8 cellular contexts compared by ENCODE assay signal in genomic region chr19:38917921-38918491, GRCh38. TPM values are rescaled to one million over a fixed set of nuclear protein-coding genes. Genes with fewer than 3 reads are reported as not detected.
DNase-seq lines count a peak whose midpoint lies in the region; ATAC-seq and TF ChIP-seq lines count a peak whose summit lies in the region.

No MANE protein-coding gene starts in this region.

- H3K79me2 ChIP-seq in SK-N-SH (ENCODE audit: insufficient read depth), result no peaks in the 10 kb centered on the region

- H3K4me2 ChIP-seq in SK-N-SH, result no peak overlapping the region

- DNase-seq in COLO668 (lab: John Stamatoyannopoulos, UW; ENCODE audit: unreplicated experiment), result peak; percentile 14
- peak; percentile 26 for DNase-seq in HK-2 (ENCODE audit: unreplicated experiment)
- peak; percentile 65 for DNase-seq in SK-N-SH
- peak; percentile 24 for DNase-seq in iris pigment epithelial cell (ENCODE audit: low read depth)
- DNase-seq in ecto neural progenitor cell (ENCODE audit: low spot score), result no peak
- no peak for DNase-seq in GM20000 (ENCODE audit: low spot score)
- no peak for DNase-seq in GF-D8 (lab: John Stamatoyannopoulos, UW)

- H3K4me1 ChIP-seq in SK-N-SH (ENCODE audit: control insufficient read depth in 1 of 2, insufficient read depth in 2 of 2, low read depth in 1 of 2, low read length in 1 of 2), result peaks cover 0 to 10% of the 10 kb centered on the region in 2 experiments; a peak in 1 of 4 replicates

- H4K20me1 ChIP-seq in SK-N-SH (ENCODE audit: insufficient read depth), result no peaks in the 10 kb centered on the region

- WGBS in SK-N-SH (ENCODE audit: low lambda C conversion rate), result 73% methylated on average over 10 of the region's 13 CpGs

- no peak overlapping the region for H2AFZ ChIP-seq in SK-N-SH (ENCODE audit: low read depth)

- POLR2A ChIA-PET in SK-N-SH (lab: Yijun Ruan, JAX), result interaction anchor here (0.6 to 1.2 kb wide), 3 partner anchors 12 to 51 kb away, joined by 3 to 4 read pairs (median 3); partner anchors contain the start of genes MRPS12 and SARS2

- H3K4me3 ChIP-seq in SK-N-SH (ENCODE audit: low read depth in 2 of 2, low read length in 1 of 2), result no peak overlapping the region

- peak; percentile 24; the same call in 1 of the 2 replicates for TF ChIP-seq CTCF in SK-N-SH (IDR thresholded peaks at IDR 0.05)
- TF ChIP-seq CTCF in GM20000 (IDR thresholded peaks at IDR 0.05; ENCODE audit: extremely low read depth, missing control alignments), result no peak

- peak overlapping the region in 1 of 2 experiments; percentile 14; a peak in 1 of 4 replicates for H3K27ac ChIP-seq in SK-N-SH (ENCODE audit: low read depth in 2 of 2, low read length in 1 of 2)

- H3K9me2 ChIP-seq in SK-N-SH, result no peaks in the 10 kb centered on the region

- peaks cover 0 to 6% of the 10 kb centered on the region in 2 experiments for H3K36me3 ChIP-seq in SK-N-SH (replicated peaks in 1 of 2; ENCODE audit: control insufficient read depth in 1 of 2, insufficient read depth in 2 of 2, low read length in 1 of 2)

- TF ChIP-seq RAD21 in SK-N-SH (IDR thresholded peaks at IDR 0.05; ENCODE audit: low read length), result peak; percentile 26

- no peaks in the 10 kb centered on the region for H3K27me3 ChIP-seq in SK-N-SH (ENCODE audit: insufficient read depth)

- no peak overlapping the region for H3K9ac ChIP-seq in SK-N-SH

- H3F3A ChIP-seq in SK-N-SH (replicated peaks; ENCODE audit: insufficient read depth), result no peaks in the 10 kb centered on the region

- TF ChIP-seq EP300 in SK-N-SH (IDR thresholded peaks at IDR 0.05; ENCODE audit: borderline replicate concordance in 1 of 2, low read depth in 1 of 2, low read length in 1 of 2), result no peak

- no peaks in the 10 kb centered on the region for H3K9me3 ChIP-seq in SK-N-SH

- CTCF ChIA-PET in SK-N-SH (lab: Yijun Ruan, JAX), result interaction anchor here (1.1 to 3.4 kb wide), 3 partner anchors 12 to 18 kb away, joined by 3 to 23 read pairs (median 5); partner anchors contain the start of genes MRPS12, NFKBIB, SARS2 and SIRT2

- ATAC-seq in GM21528 (IDR thresholded peaks at IDR 0.05; ENCODE audit: low FRiP score, unreplicated experiment), result no peak

TF ChIP-seq in SK-N-SH, 30 proteins besides CTCF, POLR2A, EP300 and RAD21:
- TF ChIP-seq SMC3 (IDR thresholded peaks at IDR 0.05; ENCODE audit: low read depth, low read length) (0 out of 2 replicates have a peak, but pooled peaks have one; percentile 13), IRF3 (IDR thresholded peaks at IDR 0.05; ENCODE audit: low read depth, low read length) (no peak), ELF1 (IDR thresholded peaks at IDR 0.05) (no peak)

RNA-seq across cellular contexts. Expression of gene CCER2, which starts 6.0 kb away (rescaled TPM):
- 0.36 and 0.70 TPM in 2 replicates for polyA plus RNA-seq in SK-N-SH (2012; rRNA removed)
- 0.12 and 0.15 TPM in 2 replicates for polyA plus RNA-seq in SK-N-SH (2012; cell fraction: cytosol; rRNA removed)
- polyA plus RNA-seq in SK-N-SH (2012; cell fraction: nucleus; rRNA removed), result 4.9 and 7.5 TPM in 2 replicates

RNA-seq across cellular contexts. Expression of gene SARS2, which starts 12.6 kb away (rescaled TPM):
- 36.5 and 39.8 TPM in 2 replicates for polyA plus RNA-seq in SK-N-SH (2012; rRNA removed)
- polyA plus RNA-seq in SK-N-SH (2012; cell fraction: cytosol; rRNA removed), result 6.7 and 12.2 TPM in 2 replicates
- polyA plus RNA-seq in SK-N-SH (2012; cell fraction: nucleus; rRNA removed), result 209 and 249 TPM in 2 replicates

RNA-seq across cellular contexts. Expression of gene MRPS12, which starts 12.7 kb away (rescaled TPM):
- polyA plus RNA-seq in SK-N-SH (2012; rRNA removed), result 55.7 and 59.6 TPM in 2 replicates
- polyA plus RNA-seq in SK-N-SH (2012; cell fraction: cytosol; rRNA removed), result 27.9 and 43.4 TPM in 2 replicates
- polyA plus RNA-seq in SK-N-SH (2012; cell fraction: nucleus; rRNA removed), result 30.4 and 35.2 TPM in 2 replicates

RNA-seq across cellular contexts. Expression of gene NFKBIB, which starts 18.2 kb away (rescaled TPM):
- polyA plus RNA-seq in SK-N-SH (2012; rRNA removed), result 29.6 and 31.8 TPM in 2 replicates
- polyA plus RNA-seq in SK-N-SH (2012; cell fraction: cytosol; rRNA removed), result 17.5 and 22.5 TPM in 2 replicates
- 18.6 and 29.5 TPM in 2 replicates for polyA plus RNA-seq in SK-N-SH (2012; cell fraction: nucleus; rRNA removed)

RNA-seq across cellular contexts. Expression of gene SIRT2, which starts 18.6 kb away (rescaled TPM):
- 37.9 and 39.3 TPM in 2 replicates for polyA plus RNA-seq in SK-N-SH (2012; rRNA removed)
- polyA plus RNA-seq in SK-N-SH (2012; cell fraction: cytosol; rRNA removed), result 17.9 and 27.7 TPM in 2 replicates
- 86.3 and 93.6 TPM in 2 replicates for polyA plus RNA-seq in SK-N-SH (2012; cell fraction: nucleus; rRNA removed)

Comparison
In these comparisons a context has a peak if more than half of its experiments do, and no peak if none do; other contexts are left out.
1. DNase-seq: peak in COLO668 (single experiment), HK-2 (single experiment), SK-N-SH (single experiment) and iris pigment epithelial cell (single experiment); none in ecto neural progenitor cell (single experiment), GM20000 (single experiment) and GF-D8 (single experiment).